ENCODE assay signal across 8 cellular contexts in the genomic region with DNA sequence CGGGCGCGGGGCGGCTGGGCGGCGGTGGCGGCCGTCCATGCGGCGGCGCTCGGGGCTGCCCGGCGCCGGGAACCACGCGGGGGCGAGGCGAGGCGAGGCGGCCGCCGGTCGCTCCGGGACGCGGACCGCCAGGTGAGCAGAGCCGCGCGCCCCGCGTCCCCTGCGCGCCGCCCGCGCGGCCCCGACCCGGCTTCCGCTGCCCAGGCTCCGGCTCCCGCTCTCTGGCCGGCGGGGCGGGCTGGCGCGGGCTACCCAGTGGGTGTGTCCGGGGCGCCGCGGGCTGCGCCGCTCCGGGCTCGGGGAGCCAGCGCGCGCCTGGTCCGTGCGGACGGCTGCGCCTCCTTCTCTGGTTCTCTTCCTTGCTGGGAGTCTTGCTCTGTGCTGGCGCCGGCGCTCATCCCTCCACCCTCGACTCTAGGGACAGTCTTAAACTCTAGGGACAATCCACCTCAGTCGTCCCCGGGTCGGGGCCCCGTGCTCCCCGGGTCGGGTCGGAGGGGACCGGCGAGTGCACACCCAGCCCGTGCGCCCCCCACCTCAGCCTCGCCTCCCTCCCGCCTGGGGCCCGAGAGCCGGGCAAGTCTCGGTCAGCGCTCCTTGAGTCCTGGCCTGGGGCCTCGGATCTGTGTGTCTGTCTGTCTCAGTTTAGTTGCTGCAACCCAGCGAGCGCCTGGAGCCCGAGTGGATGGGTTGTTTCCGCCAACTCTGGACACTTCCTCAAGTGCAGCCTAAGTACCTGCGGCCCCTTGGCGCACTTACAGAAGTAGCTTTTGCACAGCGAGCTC. TPM values are rescaled to one million over a fixed set of nuclear protein-coding genes. Genes with fewer than 3 reads are reported as not detected.
DNase-seq lines count a peak whose midpoint lies in the region; TF ChIP-seq lines count a peak whose summit lies in the region.

No MANE protein-coding gene starts in this region.

- no peak for TF ChIP-seq EP300 in stomach (IDR thresholded peaks at IDR 0.05)

- CTCF ChIA-PET in mammary epithelial cell (lab: Charles Lee; ENCODE audit: low non-redundant PET): no interaction called here

- peak overlapping the region; percentile 91 for H3K4me2 ChIP-seq in mammary epithelial cell (ENCODE audit: insufficient read depth, low read depth, low read length)

- H3K4me3 ChIP-seq in HFF-Myc (replicated peaks; ENCODE audit: low read depth, low read length): peak overlapping the region; percentile 83
- H3K4me3 ChIP-seq in mammary epithelial cell (replicated peaks in 1 of 3; ENCODE audit: insufficient read depth in 1 of 3, low read depth in 2 of 3, low read length in 3 of 3): peak overlapping the region; percentile 71 to 75 (median 75)
- peak overlapping the region; percentile 60 to 73 (median 66) for H3K4me3 ChIP-seq in stomach

- in situ Hi-C loops in mammary epithelial cell (cut with MboI; ENCODE audit: low sequenced_read_pairs in 2 of 2): loop anchor here in 1 of 2 donors (5.0 kb wide), 1 partner anchor 327 kb away; no protein-coding TSS in a partner anchor

- peak overlapping the region; percentile 65 for H2AFZ ChIP-seq in mammary epithelial cell (ENCODE audit: low read depth, low read length)

- DNase-seq in NCI-H2196 (lab: John Stamatoyannopoulos, UW; ENCODE audit: unreplicated experiment): peak; percentile 60
- no peak for DNase-seq in NCI-H2196 treated with DMSO at 0.1 percent for 48 hours (lab: John Stamatoyannopoulos, UW; ENCODE audit: unreplicated experiment)
- DNase-seq in HFF-Myc (ENCODE audit: extremely low read depth, low read depth): no peak
- DNase-seq in NCI-H510A (lab: John Stamatoyannopoulos, UW): peak; percentile 49
- DNase-seq in mammary epithelial cell: peak; percentile 60
- DNase-seq in kidney glomerular epithelial cell (lab: John Stamatoyannopoulos, UW): peak; percentile 60
- peak; percentile 66 for DNase-seq in stomach
- no peak for DNase-seq in dedifferentiated amniotic fluid mesenchymal stem cell (ENCODE audit: extremely low spot score)

- 2% methylated on average over 11 of the region's 93 CpGs for WGBS in mammary epithelial cell (ENCODE audit: low coverage, missing lambda C conversion rate)
- 1 to 3% (median 1%) methylated on average over 32 to 93 of the region's 93 CpGs for WGBS in stomach, 5 donors

- TF ChIP-seq CTCF in HFF-Myc (IDR thresholded peaks at IDR 0.05; ENCODE audit: low read depth, low read length, missing control alignments) (no peak), mammary epithelial cell (conservative IDR thresholded peaks at IDR 0.05 in 1 of 2, IDR thresholded peaks at IDR 0.05 in 1 of 2; ENCODE audit: extremely low read depth in 1 of 2, insufficient read depth in 1 of 2, low read depth in 1 of 2, low read length in 2 of 2) (no peak), stomach (IDR thresholded peaks at IDR 0.05) (no peak)

- H3K36me3 ChIP-seq in mammary epithelial cell (ENCODE audit: insufficient read depth, low read length) (no peaks in the 10 kb centered on the region), stomach (no peaks in the 10 kb centered on the region)

- no TSS peak for BruUV-seq in mammary epithelial cell (replicated peaks; lab: Mats Ljungman, UMichigan)

- H4K20me1 ChIP-seq in mammary epithelial cell (ENCODE audit: insufficient read depth, low read length): no peaks in the 10 kb centered on the region

- H3K9me3 ChIP-seq in mammary epithelial cell (replicated peaks; ENCODE audit: insufficient read depth, low read length) (no peaks in the 10 kb centered on the region), stomach (no peaks in the 10 kb centered on the region)

- H3K79me2 ChIP-seq in mammary epithelial cell (ENCODE audit: insufficient read depth, low read length): peaks cover 51% of the 10 kb centered on the region

- H3K27me3 ChIP-seq in mammary epithelial cell (ENCODE audit: insufficient read depth, low read length) (no peaks in the 10 kb centered on the region), stomach (peaks cover 0 to 36% (median 6%) of the 10 kb centered on the region in 3 donors)

- dilution Hi-C loops in mammary epithelial cell (cut with HindIII; ENCODE audit: low sequenced_read_pairs): loop anchor here (5.0 kb wide), 1 partner anchor 97 kb away; no protein-coding TSS in a partner anchor

- H3K27ac ChIP-seq in mammary epithelial cell (ENCODE audit: insufficient read depth, low read depth, low read length) (peak overlapping the region; percentile 90), stomach (peak overlapping the region; percentile 65 to 86 (median 77))

- H3K9ac ChIP-seq in mammary epithelial cell (ENCODE audit: insufficient read depth, low read length): peak overlapping the region; percentile 78

- intact Hi-C loops in mammary epithelial cell (cut with micrococcal nuclease) (loop anchor here (1.0 to 5.0 kb wide), 8 partner anchors 65 to 687 kb away; no protein-coding TSS in a partner anchor), stomach (cut with DNase I; ENCODE audit: low total_unique reads) (loop anchor here (10.0 kb wide), 1 partner anchor 319 kb away; no protein-coding TSS in a partner anchor)

- peaks cover 35% of the 10 kb centered on the region for H3K4me1 ChIP-seq in mammary epithelial cell (ENCODE audit: insufficient read depth, low read length)
- peaks cover 0 to 22% (median 15%) of the 10 kb centered on the region in 4 donors for H3K4me1 ChIP-seq in stomach

- TF ChIP-seq POLR2A in stomach (IDR thresholded peaks at IDR 0.05): no peak

RNA-seq across cellular contexts. Expression of a gene that starts 0.5 kb away (rescaled TPM):
- total RNA-seq in mammary epithelial cell: 100 to 1,000 TPM in 1 of 2 donors, 10 to 100 TPM in 1; 87.7 to 111 TPM
- 33.7 TPM for polyA plus RNA-seq in mammary epithelial cell
- polyA minus RNA-seq in mammary epithelial cell: 53.9 TPM
- 10 to 100 TPM; 18.0 to 79.4 (median 23.5) TPM for total RNA-seq in stomach
- 10 to 100 TPM in 1 of 3 donors, 1 to 10 TPM in 2; 1.8 to 40.9 (median 5.8) TPM for polyA plus RNA-seq in stomach

Comparison
In these comparisons a context has a peak if more than half of its experiments do, and no peak if none do; other contexts are left out.
1. DNase-seq: peak in NCI-H2196 (single experiment), NCI-H510A (single experiment), mammary epithelial cell (single experiment), kidney glomerular epithelial cell (single experiment) and stomach (single experiment); none in NCI-H2196 treated with DMSO at 0.1 percent for 48 hours (single experiment), HFF-Myc (single experiment) and dedifferentiated amniotic fluid mesenchymal stem cell (single experiment).
2. Peak in every context shown above with its lines, with median percentiles within 50 percentile points of each other: H3K4me3 ChIP-seq.